ENCODE assay signal across 8 cellular contexts in the genomic region with DNA sequence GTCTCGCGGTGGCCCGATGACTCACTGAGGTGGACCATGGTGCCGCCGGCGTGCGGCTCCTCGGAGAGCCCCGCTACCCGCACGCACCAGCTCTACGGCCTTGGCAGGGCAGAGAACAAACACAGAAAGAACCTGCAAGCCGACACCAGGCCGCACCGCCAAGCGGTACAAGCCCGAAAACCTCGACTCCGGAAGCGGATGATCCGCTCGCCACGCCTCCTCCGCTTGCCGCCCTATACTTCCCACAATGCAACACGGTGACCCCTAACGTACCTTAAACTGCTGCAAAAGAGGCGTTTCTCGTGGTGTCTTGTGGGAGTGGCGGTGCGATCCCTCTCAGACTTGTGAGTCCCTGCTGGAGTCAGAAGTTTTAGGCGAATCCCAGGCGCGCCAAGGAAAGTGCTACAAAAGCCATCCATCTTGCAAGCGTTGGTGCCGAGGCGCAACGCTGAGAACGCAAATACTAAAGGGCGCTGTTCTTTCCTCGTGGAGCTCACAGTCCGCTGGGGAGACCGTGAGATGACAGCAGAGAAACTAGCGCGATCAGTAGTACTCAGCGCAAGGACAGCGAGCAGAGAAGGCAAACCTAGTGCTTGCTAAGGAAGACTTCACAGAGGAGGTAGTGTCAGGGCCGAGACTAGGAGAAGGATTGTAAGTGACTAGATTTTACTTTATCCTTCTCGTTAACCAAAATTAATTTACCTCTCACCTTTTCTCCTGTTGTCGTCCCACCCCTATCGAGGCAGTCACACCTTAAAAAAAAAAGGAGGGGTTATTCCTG. TPM values are rescaled to one million over a fixed set of nuclear protein-coding genes. Genes with fewer than 3 reads are reported as not detected.
DNase-seq lines count a peak whose midpoint lies in the region; ATAC-seq and TF ChIP-seq lines count a peak whose summit lies in the region.

A gene (minus strand): TSS at position 200 of the 781 bp plus-strand sequence. CDS start 162 bp downstream, at position 38.

- peaks cover 0 to 29% of the 10 kb centered on the region in 2 donors for H3K36me3 ChIP-seq in gastroesophageal sphincter
- H3K36me3 ChIP-seq in neutrophil: no peaks in the 10 kb centered on the region

- H3K4me3 ChIP-seq in gastroesophageal sphincter (peak within 1 kb of the TSS; percentile 76 to 82), neutrophil (ENCODE audit: low read depth in 1 of 2, low read length in 1 of 2) (peak within 1 kb of the TSS; percentile 85 to 92)

- H3K27ac ChIP-seq in gastroesophageal sphincter (peak within 1 kb of the TSS; percentile 80 to 93 (median 90)), neutrophil (peak within 1 kb of the TSS; percentile 88), substantia nigra (ENCODE audit: low read depth, low read length, poor library complexity, severe bottlenecking) (peak within 1 kb of the TSS; percentile 92)

- POLR2A ChIA-PET in HEK293T (lab: Yijun Ruan, JAX): interaction anchor here (0.7 to 2.9 kb wide), 14 partner anchors 9 to 520 kb away, joined by 3 to 16 read pairs (median 4); a partner anchor contains a TSS

- H3K9me3 Mint-ChIP-seq in activated naive CD4-positive, alpha-beta T cell treated with anti-CD3 and anti-CD28 coated beads for 36 hours: no peaks in the 10 kb centered on the region

- TF ChIP-seq CTCF in gastroesophageal sphincter (IDR thresholded peaks at IDR 0.05): peak in 3 of 4 experiments; percentile 15 to 20 (median 17)
- peak; percentile 45 for TF ChIP-seq CTCF in neutrophil (IDR thresholded peaks at IDR 0.05)

- intact Hi-C loops in activated naive CD4-positive, alpha-beta T cell treated with anti-CD3 and anti-CD28 coated beads for 36 hours (cut with micrococcal nuclease): loop anchor here (1.0 to 5.0 kb wide), 7 partner anchors 106 to 690 kb away; a partner anchor contains a TSS

- CTCF ChIA-PET in HEK293T (lab: Yijun Ruan, JAX): interaction anchor here (1.5 kb wide), 1 partner anchor 11 kb away, joined by 3 read pairs; no protein-coding TSS in a partner anchor
- CTCF ChIA-PET in activated naive CD4-positive, alpha-beta T cell treated with anti-CD3 and anti-CD28 coated beads for 36 hours (lab: Charles Lee): interaction anchor here (0.6 to 1.8 kb wide), 5 partner anchors 11 to 1037 kb away, joined by 3 to 6 read pairs (median 3); a partner anchor contains a TSS

- TF ChIP-seq EP300 in gastroesophageal sphincter (IDR thresholded peaks at IDR 0.05): no peak

- DNase-seq in GF-D8 (lab: John Stamatoyannopoulos, UW) (peak; percentile 88), HEK293T (ENCODE audit: extremely low spot score) (peak; percentile 89), NAMALWA (ENCODE audit: low spot score) (peak; percentile 91), SK-N-DZ (ENCODE audit: low spot score) (peak; percentile 97), substantia nigra (lab: John Stamatoyannopoulos, UW) (peak; percentile 46 to 95 (median 89))
- DNase-seq in activated naive CD4-positive, alpha-beta T cell treated with anti-CD3 and anti-CD28 coated beads for 36 hours: peak; percentile 97

- H3K4me3 Mint-ChIP-seq in activated naive CD4-positive, alpha-beta T cell treated with anti-CD3 and anti-CD28 coated beads for 36 hours: peak within 1 kb of the TSS; percentile 98

- H3K4me1 ChIP-seq in gastroesophageal sphincter (peaks cover 11 to 41% (median 19%) of the 10 kb centered on the region in 3 donors), neutrophil (ENCODE audit: control insufficient read depth in 1 of 2, insufficient read depth in 1 of 2, low read depth in 1 of 2, low read length in 1 of 2) (peaks cover 17 to 19% of the 10 kb centered on the region in 2 experiments)

- peak; percentile 99 for ATAC-seq in gastroesophageal sphincter

- H3K9me3 ChIP-seq in gastroesophageal sphincter (no peaks in the 10 kb centered on the region), neutrophil (no peaks in the 10 kb centered on the region)

- H3K27me3 ChIP-seq in gastroesophageal sphincter: no peaks in the 10 kb centered on the region
- H3K27me3 ChIP-seq in neutrophil: no peaks in the 10 kb centered on the region

- TF ChIP-seq POLR2A in gastroesophageal sphincter (IDR thresholded peaks at IDR 0.05): peak; percentile 44 to 60

- H3K27me3 Mint-ChIP-seq in activated naive CD4-positive, alpha-beta T cell treated with anti-CD3 and anti-CD28 coated beads for 36 hours (ENCODE audit: low read depth): no peaks in the 10 kb centered on the region

- peaks cover 38% of the 10 kb centered on the region for H3K4me1 Mint-ChIP-seq in activated naive CD4-positive, alpha-beta T cell treated with anti-CD3 and anti-CD28 coated beads for 36 hours (ENCODE audit: low read depth)

- peak within 1 kb of the TSS; percentile 94 for H3K27ac Mint-ChIP-seq in activated naive CD4-positive, alpha-beta T cell treated with anti-CD3 and anti-CD28 coated beads for 36 hours

- peaks cover 35% of the 10 kb centered on the region for H3K36me3 Mint-ChIP-seq in activated naive CD4-positive, alpha-beta T cell treated with anti-CD3 and anti-CD28 coated beads for 36 hours (ENCODE audit: low read depth)

- 0% methylated on average over 12 to 17 of the region's 51 CpGs for WGBS in gastroesophageal sphincter (ENCODE audit: low coverage in 1 of 2), 2 donors

TF ChIP-seq in HEK293T, 16 proteins besides CTCF, POLR2A, EP300 and RAD21:
- TF ChIP-seq SUZ12 (IDR thresholded peaks at IDR 0.05): no peak
- no peak for TF ChIP-seq FOXK2 (IDR thresholded peaks at IDR 0.05)
- TF ChIP-seq CTBP1 (IDR thresholded peaks at IDR 0.05; ENCODE audit: borderline replicate concordance): no peak
- peak; percentile 71 for TF ChIP-seq L3MBTL2 (conservative IDR thresholded peaks at IDR 0.05)
- no peak for TF ChIP-seq FOXM1 (IDR thresholded peaks at IDR 0.05; ENCODE audit: borderline replicate concordance)
- TF ChIP-seq LEF1 (IDR thresholded peaks at IDR 0.05; ENCODE audit: borderline replicate concordance): no peak
- no peak for TF ChIP-seq ZNF384 (IDR thresholded peaks at IDR 0.05)
- peak; percentile 74 for TF ChIP-seq ELF4 (IDR thresholded peaks at IDR 0.05)
- TF ChIP-seq TARDBP (IDR thresholded peaks at IDR 0.05): no peak
- TF ChIP-seq SP1 (IDR thresholded peaks at IDR 0.05): no peak
- TF ChIP-seq BHLHE40 (IDR thresholded peaks at IDR 0.05; ENCODE audit: borderline replicate concordance): no peak
- peak; percentile 23; the same call in 1 of the 2 replicates for TF ChIP-seq NFRKB (IDR thresholded peaks at IDR 0.05)
- no peak for TF ChIP-seq FOXA1 (IDR thresholded peaks at IDR 0.05)
- no peak for TF ChIP-seq HDGF (IDR thresholded peaks at IDR 0.05; ENCODE audit: borderline replicate concordance)
- TF ChIP-seq ARNT (IDR thresholded peaks at IDR 0.05): no peak
- TF ChIP-seq, protein P1, sequence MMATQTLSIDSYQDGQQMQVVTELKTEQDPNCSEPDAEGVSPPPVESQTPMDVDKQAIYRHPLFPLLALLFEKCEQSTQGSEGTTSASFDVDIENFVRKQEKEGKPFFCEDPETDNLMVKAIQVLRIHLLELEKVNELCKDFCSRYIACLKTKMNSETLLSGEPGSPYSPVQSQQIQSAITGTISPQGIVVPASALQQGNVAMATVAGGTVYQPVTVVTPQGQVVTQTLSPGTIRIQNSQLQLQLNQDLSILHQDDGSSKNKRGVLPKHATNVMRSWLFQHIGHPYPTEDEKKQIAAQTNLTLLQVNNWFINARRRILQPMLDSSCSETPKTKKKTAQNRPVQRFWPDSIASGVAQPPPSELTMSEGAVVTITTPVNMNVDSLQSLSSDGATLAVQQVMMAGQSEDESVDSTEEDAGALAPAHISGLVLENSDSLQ (IDR thresholded peaks at IDR 0.05): peak; percentile 65

RNA-seq across cellular contexts. Expression of the gene that starts here (rescaled TPM):
- 103 and 110 TPM in 2 replicates for polyA plus RNA-seq in SK-N-DZ (2014; cell fraction: cytosol; rRNA removed)
- polyA plus RNA-seq in SK-N-DZ (2014; cell fraction: nucleus; rRNA removed): 57.2 and 61.2 TPM in 2 replicates
- 100 to 1,000 TPM; 140 to 145 TPM for total RNA-seq in activated naive CD4-positive, alpha-beta T cell treated with anti-CD3 and anti-CD28 coated beads for 36 hours
- total RNA-seq in gastroesophageal sphincter: 10 to 100 TPM; 37.4 to 43.5 (median 40.3) TPM

Comparison
In these comparisons a context has a peak if more than half of its experiments do, and no peak if none do; other contexts are left out.
1. Peak in every context shown above with its lines: DNase-seq, ATAC-seq, H3K4me3 ChIP-seq and H3K27ac ChIP-seq.